8 cellular contexts compared by ENCODE assay signal in genomic region chr1:222464841-222465210, GRCh38.
DNase-seq lines count a peak whose midpoint lies in the region; ATAC-seq lines count a peak whose summit lies in the region.

No MANE protein-coding gene starts in this region.

- peak; percentile 8 for ATAC-seq in HG02588 (IDR thresholded peaks at IDR 0.05; ENCODE audit: unreplicated experiment)
- ATAC-seq in activated CD4-positive, CD25-positive, alpha-beta regulatory T cell treated with anti-CD3 and anti-CD28 coated beads, Interleukin-2, amount 50 U/mL, for 24 hours: peak; percentile 33 to 42

- DNase-seq in GM04503 (ENCODE audit: low read depth) (peak; percentile 21), NCI-H1436 (lab: John Stamatoyannopoulos, UW) (peak; percentile 68), cerebellum (ENCODE audit: low spot score) (peak; percentile 37), left kidney (ENCODE audit: low read depth, low spot score) (peak; percentile 70), NCI-H1105 (lab: John Stamatoyannopoulos, UW) (no peak)
- peak; percentile 67 to 72 for DNase-seq in stimulated activated CD4-positive, alpha-beta T cell treated with anti-CD3 and anti-CD28 coated beads, Interleukin-2, amount 100 ng/mL, for 48 hours
